ENCODE assay signal across 10 cellular contexts in the genomic region with DNA sequence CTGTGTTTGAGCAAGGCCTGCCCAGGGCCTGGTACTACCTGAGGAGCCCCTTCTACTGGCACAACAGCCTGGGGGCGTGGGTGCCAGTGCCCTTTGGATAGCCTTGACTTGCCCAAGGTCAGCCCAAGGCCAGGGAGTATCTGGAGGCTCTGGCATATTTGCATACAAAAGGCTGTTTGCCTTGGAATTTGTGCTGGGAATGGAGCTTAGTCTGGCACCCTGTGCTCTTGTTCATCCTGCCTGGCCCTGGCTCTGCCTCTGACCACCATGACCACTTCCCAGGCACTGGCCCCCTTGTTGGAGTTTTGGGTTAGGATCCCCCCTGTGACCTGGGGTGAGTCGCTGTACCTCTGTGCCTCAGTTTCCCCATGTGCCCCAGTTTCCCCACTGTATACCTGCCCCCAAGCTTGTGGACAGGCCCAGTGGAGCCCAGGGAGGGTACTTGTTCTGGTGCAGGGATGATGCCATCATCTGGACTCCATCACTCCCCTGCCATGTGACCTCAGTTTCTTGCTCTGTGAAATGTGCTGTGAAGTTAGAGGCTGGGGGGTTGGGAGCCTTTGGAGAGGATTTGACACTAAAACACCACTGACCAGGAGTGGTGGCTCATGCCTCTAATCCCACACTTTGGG. TPM values are rescaled to one million over a fixed set of nuclear protein-coding genes. Genes with fewer than 3 reads are reported as not detected.
DNase-seq lines count a peak whose midpoint lies in the region; ATAC-seq and TF ChIP-seq lines count a peak whose summit lies in the region.
"Had no signal": no experiment of that assay in that cellular context is flagged by ENCODE, and none has a peak within 500 bp of the region (broad histone marks: within the 10 kb centered on the region; RNA-seq: fewer than 3 reads in every experiment).

No MANE protein-coding gene starts in this region.

- H3K36me3 Mint-ChIP-seq in stimulated activated effector memory CD8-positive, alpha-beta T cell treated with anti-CD3 and anti-CD28 coated beads, Interleukin-12 subunit alpha, Interleukin-12 subunit beta, amount 100 ng/mL, for 72 hours, result peaks cover 18% of the 10 kb centered on the region

- peaks cover 62% of the 10 kb centered on the region for H3K4me1 Mint-ChIP-seq in stimulated activated effector memory CD8-positive, alpha-beta T cell treated with anti-CD3 and anti-CD28 coated beads, Interleukin-12 subunit alpha, Interleukin-12 subunit beta, amount 100 ng/mL, for 72 hours

- no peak overlapping the region for H2AFZ ChIP-seq in mammary epithelial cell (ENCODE audit: low read depth, low read length)

- H3K4me3 ChIP-seq in GM12865 (ENCODE audit: low read depth, low read length), result peak overlapping the region; percentile 64
- peak overlapping the region; percentile 77 for H3K4me3 ChIP-seq in NB4 (ENCODE audit: low read depth, low read length)
- peak overlapping the region; percentile 61 to 65 for H3K4me3 ChIP-seq in duodenal mucosa (ENCODE audit: low read depth in 1 of 2, low read length in 2 of 2)
- H3K4me3 ChIP-seq in mammary epithelial cell (replicated peaks in 1 of 3; ENCODE audit: insufficient read depth in 1 of 3, low read depth in 2 of 3, low read length in 3 of 3), result no peak overlapping the region
- no peak overlapping the region for H3K4me3 ChIP-seq in BE2C (ENCODE audit: low read depth, low read length)

- TF ChIP-seq POLR2A in NB4 (IDR thresholded peaks at IDR 0.05; ENCODE audit: extremely low read depth, insufficient read length), result no peak

- TF ChIP-seq CTCF in GM12865 (IDR thresholded peaks at IDR 0.05; ENCODE audit: insufficient read depth, low read depth, low read length, missing control alignments), result no peak
- no peak for TF ChIP-seq CTCF in NB4 (IDR thresholded peaks at IDR 0.05; ENCODE audit: low read depth, low read length)
- no peak for TF ChIP-seq CTCF in mammary epithelial cell (conservative IDR thresholded peaks at IDR 0.05 in 1 of 2, IDR thresholded peaks at IDR 0.05 in 1 of 2; ENCODE audit: extremely low read depth in 1 of 2, insufficient read depth in 1 of 2, low read depth in 1 of 2, low read length in 2 of 2)
- no peak for TF ChIP-seq CTCF in BE2C (IDR thresholded peaks at IDR 0.05; ENCODE audit: low read depth, low read length)

- H3K27me3 ChIP-seq in duodenal mucosa (ENCODE audit: control insufficient read depth in 1 of 2, insufficient read depth in 2 of 2, low read length in 2 of 2) (no peaks in the 10 kb centered on the region), mammary epithelial cell (ENCODE audit: insufficient read depth, low read length) (no peaks in the 10 kb centered on the region), BE2C (no peaks in the 10 kb centered on the region)

- no peak overlapping the region for H3K4me2 ChIP-seq in mammary epithelial cell (ENCODE audit: insufficient read depth, low read depth, low read length)

- no peaks in the 10 kb centered on the region for H4K20me1 ChIP-seq in mammary epithelial cell (ENCODE audit: insufficient read depth, low read length)

- H3K36me3 ChIP-seq in duodenal mucosa (ENCODE audit: control insufficient read depth in 1 of 2, insufficient read depth in 2 of 2, low read length in 2 of 2) (no peaks in the 10 kb centered on the region), mammary epithelial cell (ENCODE audit: insufficient read depth, low read length) (no peaks in the 10 kb centered on the region), BE2C (no peaks in the 10 kb centered on the region)

- no peaks in the 10 kb centered on the region for H3K79me2 ChIP-seq in mammary epithelial cell (ENCODE audit: insufficient read depth, low read length)

- H3K9me3 ChIP-seq in duodenal mucosa (ENCODE audit: control insufficient read depth in 1 of 2, low read length in 2 of 2) (no peaks in the 10 kb centered on the region), mammary epithelial cell (replicated peaks; ENCODE audit: insufficient read depth, low read length) (no peaks in the 10 kb centered on the region), BE2C (no peaks in the 10 kb centered on the region)

- intact Hi-C loops in mammary epithelial cell (cut with micrococcal nuclease), result no loop called here

- H3K9ac ChIP-seq in duodenal mucosa (ENCODE audit: low read depth in 1 of 2, low read length in 2 of 2) (peak overlapping the region; percentile 15 to 55), mammary epithelial cell (ENCODE audit: insufficient read depth, low read length) (no peak overlapping the region)

- dilution Hi-C loops in mammary epithelial cell (cut with HindIII; ENCODE audit: low sequenced_read_pairs), result no loop called here

- BruUV-seq in mammary epithelial cell (replicated peaks; lab: Mats Ljungman, UMichigan), result no TSS peak

- no peak overlapping the region for H3K27ac ChIP-seq in duodenal mucosa (ENCODE audit: low read depth, low read length)
- H3K27ac ChIP-seq in mammary epithelial cell (ENCODE audit: insufficient read depth, low read depth, low read length), result no peak overlapping the region

- CTCF ChIA-PET in mammary epithelial cell (lab: Charles Lee; ENCODE audit: low non-redundant PET), result no interaction called here

- H3K4me3 Mint-ChIP-seq in stimulated activated effector memory CD8-positive, alpha-beta T cell treated with anti-CD3 and anti-CD28 coated beads, Interleukin-12 subunit alpha, Interleukin-12 subunit beta, amount 100 ng/mL, for 72 hours, result peak overlapping the region; percentile 79

- DNase-seq in GM12865 (ENCODE audit: low read depth) (no peak), NB4 (ENCODE audit: low read depth) (no peak), mammary epithelial cell (no peak), BE2C (no peak)
- DNase-seq in stimulated activated effector memory CD8-positive, alpha-beta T cell treated with anti-CD3 and anti-CD28 coated beads, Interleukin-12 subunit alpha, Interleukin-12 subunit beta, amount 100 ng/mL, for 72 hours (ENCODE audit: low spot score in 2 of 2), result peak in 1 of 2 donors; percentile 53
- DNase-seq: NCI-H2171 treated with DMSO at 0.1 percent for 48 hours had no signal

- H3K9me3 Mint-ChIP-seq in stimulated activated effector memory CD8-positive, alpha-beta T cell treated with anti-CD3 and anti-CD28 coated beads, Interleukin-12 subunit alpha, Interleukin-12 subunit beta, amount 100 ng/mL, for 72 hours, result no peaks in the 10 kb centered on the region

- H3K4me1 ChIP-seq in duodenal mucosa (ENCODE audit: control insufficient read depth in 1 of 2, insufficient read depth in 2 of 2, low read length in 2 of 2) (peaks cover 46 to 53% of the 10 kb centered on the region in 2 donors), mammary epithelial cell (ENCODE audit: insufficient read depth, low read length) (peaks cover 4% of the 10 kb centered on the region), BE2C (no peaks in the 10 kb centered on the region)

- H3K27ac Mint-ChIP-seq in stimulated activated effector memory CD8-positive, alpha-beta T cell treated with anti-CD3 and anti-CD28 coated beads, Interleukin-12 subunit alpha, Interleukin-12 subunit beta, amount 100 ng/mL, for 72 hours, result peak overlapping the region; percentile 86

- in situ Hi-C loops in mammary epithelial cell (cut with MboI; ENCODE audit: low sequenced_read_pairs in 2 of 2), result no loop called here

- ATAC-seq in stimulated activated effector memory CD8-positive, alpha-beta T cell treated with anti-CD3 and anti-CD28 coated beads, Interleukin-12 subunit alpha, Interleukin-12 subunit beta, amount 100 ng/mL, for 72 hours, result no peak
- no peak for ATAC-seq in GM19397 (IDR thresholded peaks at IDR 0.05; ENCODE audit: unreplicated experiment)

- WGBS in mammary epithelial cell (ENCODE audit: low coverage, missing lambda C conversion rate), result 76% methylated on average over 2 of the region's 2 CpGs

RNA-seq across cellular contexts. Expression of gene SUSD3, which starts 1.6 kb away (rescaled TPM):
- 1 to 10 TPM in 1 of 2 donors, not detected in 1; 1.8 TPM for total RNA-seq in mammary epithelial cell
- 0.11 TPM for polyA plus RNA-seq in mammary epithelial cell
- not detected for polyA minus RNA-seq in mammary epithelial cell
- 1.0 TPM for polyA plus RNA-seq in BE2C (2012; ENCODE audit: insufficient read depth, insufficient read length, low read depth)
- total RNA-seq: chondrocyte, G401 had no signal

RNA-seq across cellular contexts. Expression of gene CARD19, which starts 35.9 kb away (rescaled TPM):
- 10 to 100 TPM; 56.1 to 68.8 TPM for total RNA-seq in mammary epithelial cell
- 77.6 TPM for polyA plus RNA-seq in mammary epithelial cell
- polyA minus RNA-seq in mammary epithelial cell, result 10.8 TPM
- polyA plus RNA-seq in BE2C (2012; ENCODE audit: insufficient read depth, insufficient read length, low read depth), result 90.7 TPM

Comparison
In these comparisons a context has a peak if more than half of its experiments do, and no peak if none do; other contexts are left out.
1. H3K4me3 ChIP-seq: peak in GM12865 (single experiment), NB4 (single experiment) and duodenal mucosa (2 of 2); none in mammary epithelial cell (0 of 3) and BE2C (single experiment).